ENCODE assay signal across 1 cellular context in genomic region chr7:98727146-98727709, GRCh38.
TF ChIP-seq lines count a peak whose summit lies in the region.

No MANE protein-coding gene starts in this region.

TF ChIP-seq in GM23338, 12 proteins besides CTCF, POLR2A, EP300 and RAD21 (continued from another document):
- TF ChIP-seq REST (IDR thresholded peaks at IDR 0.05; ENCODE audit: unreplicated experiment) (no peak), ZNF114 (CRISPR knock-in tag; IDR thresholded peaks at IDR 0.05) (no peak), STAT1 (IDR thresholded peaks at IDR 0.05; ENCODE audit: unreplicated experiment) (no peak), CREB1 (CRISPR knock-in tag; IDR thresholded peaks at IDR 0.05; ENCODE audit: low read depth) (no peak), ZNF331 (CRISPR knock-in tag; IDR thresholded peaks at IDR 0.05; ENCODE audit: low read depth) (no peak), JUNB (IDR thresholded peaks at IDR 0.05; ENCODE audit: unreplicated experiment) (no peak)
